ENCODE assay signal across 8 cellular contexts in the genomic region with DNA sequence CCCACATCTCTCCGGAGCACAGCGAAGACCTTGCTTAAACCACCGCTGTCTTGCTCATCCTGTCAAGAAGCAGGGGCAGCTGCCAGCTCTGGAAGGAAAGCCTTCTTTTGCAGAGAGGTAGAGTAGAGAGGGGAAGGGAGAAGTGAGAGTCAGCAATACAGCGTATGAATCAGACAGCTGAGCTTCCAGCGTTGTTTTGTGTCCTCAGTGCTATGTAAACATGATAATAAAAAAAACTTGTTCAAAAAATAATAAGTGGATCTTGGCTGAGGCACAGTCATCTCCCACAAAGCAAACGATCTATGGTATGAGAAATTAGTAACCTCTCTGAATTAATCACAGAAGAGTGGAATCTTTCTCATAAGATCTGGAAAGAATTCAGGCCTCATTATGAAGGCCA. TPM values are rescaled to one million over a fixed set of nuclear protein-coding genes. Genes with fewer than 3 reads are reported as not detected.
DNase-seq lines count a peak whose midpoint lies in the region; ATAC-seq and TF ChIP-seq lines count a peak whose summit lies in the region.

No MANE protein-coding gene starts in this region.

- peaks cover 12% of the 10 kb centered on the region for H3K27me3 ChIP-seq in osteoblast (ENCODE audit: insufficient read depth, low read length)

- H3K4me3 ChIP-seq in osteoblast (ENCODE audit: insufficient read depth, low read length): no peak overlapping the region

- no peaks in the 10 kb centered on the region for H3K9me3 ChIP-seq in osteoblast (ENCODE audit: low read depth, low read length)

- no peaks in the 10 kb centered on the region for H3K79me2 ChIP-seq in osteoblast (ENCODE audit: insufficient read depth, low read length)

- H4K20me1 ChIP-seq in osteoblast (ENCODE audit: insufficient read depth, low read length): peaks cover 16% of the 10 kb centered on the region

- H3K36me3 ChIP-seq in osteoblast (ENCODE audit: insufficient read depth, low read length): no peaks in the 10 kb centered on the region

- no peak overlapping the region for H2AFZ ChIP-seq in osteoblast (ENCODE audit: low read length)

- TF ChIP-seq CTCF in osteoblast (IDR thresholded peaks at IDR 0.05; ENCODE audit: extremely low read depth, low read depth, low read length): no peak

- peaks cover 11% of the 10 kb centered on the region for H3K4me1 ChIP-seq in osteoblast (ENCODE audit: insufficient read depth, low read length)

- no peak for ATAC-seq in GM18519 (IDR thresholded peaks at IDR 0.05; ENCODE audit: low FRiP score, unreplicated experiment)
- no peak for ATAC-seq in HG03039 (IDR thresholded peaks at IDR 0.05; ENCODE audit: unreplicated experiment)

- peak overlapping the region; percentile 27 for H3K4me2 ChIP-seq in osteoblast (ENCODE audit: insufficient read depth, low read length)

- peak overlapping the region; percentile 58 for H3K27ac ChIP-seq in caudate nucleus (ENCODE audit: low read depth, low read length)
- peak overlapping the region; percentile 27 for H3K27ac ChIP-seq in osteoblast (ENCODE audit: low read depth, low read length)

- peak; percentile 92 for DNase-seq in EH (ENCODE audit: low read depth)
- peak; percentile 31 for DNase-seq in HuH-7.5 (ENCODE audit: low spot score)
- DNase-seq in caudate nucleus (lab: John Stamatoyannopoulos, UW): peak in 6 of 61 donors; percentile 23 to 55 (median 32)
- peak; percentile 95 for DNase-seq in osteoblast (ENCODE audit: insufficient read length, low spot score, missing footprints)
- no peak for DNase-seq in HCEC 1CT
- no peak for DNase-seq in NCI-H2081 (lab: John Stamatoyannopoulos, UW)

RNA-seq across cellular contexts. Expression of a gene that starts 29.7 kb away (rescaled TPM):
- total RNA-seq in osteoblast: 22.8 and 36.2 TPM in 2 replicates

Comparison
In these comparisons a context has a peak if more than half of its experiments do, and no peak if none do; other contexts are left out.
1. DNase-seq: peak in EH (single experiment), HuH-7.5 (single experiment) and osteoblast (single experiment); none in HCEC 1CT (single experiment) and NCI-H2081 (0 of 2).